ENCODE assay signal across 11 cellular contexts in the genomic region with DNA sequence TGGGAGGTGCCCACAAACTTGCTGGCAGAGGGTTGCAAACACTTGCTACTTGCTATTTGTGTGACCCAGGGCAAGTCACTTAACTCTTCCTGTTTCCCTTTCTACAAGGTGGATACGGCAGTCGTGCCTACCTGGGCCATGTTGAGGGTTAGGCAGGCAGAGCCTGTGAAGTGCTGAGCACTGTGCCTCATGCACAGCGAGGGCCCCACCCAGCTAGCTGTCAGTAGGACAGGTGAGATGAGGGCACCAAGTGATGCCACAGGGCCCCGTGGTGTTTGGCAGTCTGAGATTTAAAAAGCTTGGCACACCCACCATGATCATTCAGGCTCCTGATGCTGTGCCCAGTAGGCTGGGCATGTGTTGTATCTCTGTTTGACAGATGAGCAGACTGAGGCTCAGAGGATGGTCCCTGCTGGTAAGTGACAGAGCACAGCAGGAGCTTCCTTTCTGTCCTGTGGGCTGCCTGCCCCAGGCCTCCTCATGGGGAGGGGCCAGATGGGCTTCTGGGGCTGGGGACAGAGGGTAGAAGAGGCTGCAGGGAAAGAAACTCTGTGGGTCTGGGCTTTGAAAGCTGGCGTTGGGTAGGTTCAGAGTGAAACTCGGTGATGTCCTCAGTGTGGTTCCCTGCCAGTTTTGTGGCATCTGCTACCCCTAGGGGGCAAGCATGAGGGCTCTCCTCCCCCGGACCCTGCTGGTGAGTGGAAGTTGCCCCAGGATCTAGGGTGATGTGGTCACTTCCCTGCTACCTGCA. TPM values are rescaled to one million over a fixed set of nuclear protein-coding genes. Genes with fewer than 3 reads are reported as not detected.
A peak's percentile ranks its signal among the peaks of the same experiment; 100 is the strongest.
DNase-seq lines count a peak whose midpoint lies in the region; ATAC-seq and TF ChIP-seq lines count a peak whose summit lies in the region.
"Had no signal": no experiment of that assay in that cellular context is flagged by ENCODE, and none has a peak within 500 bp of the region (broad histone marks: within the 10 kb centered on the region; RNA-seq: fewer than 3 reads in every experiment).

No MANE protein-coding gene starts in this region.

- ATAC-seq in GM23338 (peak; percentile 70), RWPE2 (ENCODE audit: low read depth) (peak; percentile 38; the same call in 1 of the 3 replicates), HG03469 (IDR thresholded peaks at IDR 0.05; ENCODE audit: unreplicated experiment) (no peak), HG02885 (IDR thresholded peaks at IDR 0.05; ENCODE audit: poor library complexity, unreplicated experiment) (no peak)

- peak overlapping the region; percentile 41 for H3K27ac Mint-ChIP-seq in GM23338

- H3K36me3 ChIP-seq in GM23338 (ENCODE audit: insufficient read depth): no peaks in the 10 kb centered on the region
- no peaks in the 10 kb centered on the region for H3K36me3 ChIP-seq in RWPE2 (ENCODE audit: low read depth)
- no peaks in the 10 kb centered on the region for H3K36me3 ChIP-seq in left ventricle myocardium inferior
- H3K36me3 ChIP-seq in testis (ENCODE audit: low read depth, missing control alignments): no peaks in the 10 kb centered on the region
- H3K36me3 ChIP-seq: tibial artery had no signal

- H3K27me3 Mint-ChIP-seq in GM23338 (ENCODE audit: insufficient read depth, low read depth, poor library complexity): peaks cover 14% of the 10 kb centered on the region

- no peaks in the 10 kb centered on the region for H3K9me3 Mint-ChIP-seq in GM23338

- H3K79me2 ChIP-seq in GM23338 (replicated peaks; ENCODE audit: insufficient read depth): no peaks in the 10 kb centered on the region

- H3K4me3 ChIP-seq in GM23338: peak overlapping the region; percentile 18; the same call in 1 of the 2 replicates
- no peak overlapping the region for H3K4me3 ChIP-seq in RWPE2 (ENCODE audit: severe bottlenecking)
- no peak overlapping the region for H3K4me3 ChIP-seq in left ventricle myocardium inferior
- no peak overlapping the region for H3K4me3 ChIP-seq in testis
- H3K4me3 ChIP-seq: tibial artery had no signal

- H3K27me3 ChIP-seq in GM23338 (ENCODE audit: insufficient read depth) (no peaks in the 10 kb centered on the region), RWPE2 (ENCODE audit: insufficient read depth, poor library complexity, severe bottlenecking) (no peaks in the 10 kb centered on the region), left ventricle myocardium inferior (ENCODE audit: low read depth) (no peaks in the 10 kb centered on the region), testis (no peaks in the 10 kb centered on the region)
- H3K27me3 ChIP-seq: tibial artery had no signal

- no peak overlapping the region for H2AFZ ChIP-seq in GM23338

- H3K9me3 ChIP-seq in RWPE2 (ENCODE audit: severe bottlenecking): no peaks in the 10 kb centered on the region
- no peaks in the 10 kb centered on the region for H3K9me3 ChIP-seq in left ventricle myocardium inferior (replicated peaks)
- H3K9me3 ChIP-seq in testis: no peaks in the 10 kb centered on the region
- H3K9me3 ChIP-seq: tibial artery had no signal

- H3K4me1 Mint-ChIP-seq in GM23338: peaks cover 55% of the 10 kb centered on the region

- no peaks in the 10 kb centered on the region for H3K9me2 ChIP-seq in GM23338 (ENCODE audit: insufficient read depth)

- H4K20me1 ChIP-seq in GM23338 (replicated peaks; ENCODE audit: insufficient read depth): no peaks in the 10 kb centered on the region

- no peaks in the 10 kb centered on the region for H3K36me3 Mint-ChIP-seq in GM23338 (ENCODE audit: low read depth)

- WGBS in testis, 2 donors: 80 to 97% methylated on average over 7 of the region's 7 CpGs

- peak; percentile 10 for TF ChIP-seq CTCF in AG09319 (IDR thresholded peaks at IDR 0.05; ENCODE audit: low read depth, low read length)
- TF ChIP-seq CTCF in GM23338 (conservative IDR thresholded peaks at IDR 0.05; ENCODE audit: low read depth in 2 of 2): peak; percentile 39 to 50
- peak; percentile 9 for TF ChIP-seq CTCF in RWPE2 (IDR thresholded peaks at IDR 0.05; ENCODE audit: poor library complexity, severe bottlenecking)
- peak; percentile 31 for TF ChIP-seq CTCF in left ventricle myocardium inferior (IDR thresholded peaks at IDR 0.05; ENCODE audit: borderline replicate concordance)
- TF ChIP-seq CTCF in testis (IDR thresholded peaks at IDR 0.05): no peak

- H3F3A ChIP-seq in GM23338 (replicated peaks; ENCODE audit: low read depth): peaks cover 16% of the 10 kb centered on the region; the same call in 1 of the 2 replicates

- peak overlapping the region; percentile 52 for H3K4me3 Mint-ChIP-seq in GM23338

- peak overlapping the region; percentile 66 for H3K4me2 ChIP-seq in GM23338

- no peak for TF ChIP-seq POLR2A in testis (IDR thresholded peaks at IDR 0.05)

- intact Hi-C loops in left ventricle myocardium inferior (cut with micrococcal nuclease): no loop called here
- intact Hi-C loops in testis (cut with DNase I; ENCODE audit: low total_unique reads): no loop called here

- H3K27ac ChIP-seq in GM23338 (ENCODE audit: low read depth) (no peak overlapping the region), RWPE2 (ENCODE audit: poor library complexity, severe bottlenecking) (no peak overlapping the region), left ventricle myocardium inferior (replicated peaks) (peak overlapping the region; percentile 61), testis (no peak overlapping the region)
- H3K27ac ChIP-seq: tibial artery had no signal

- DNase-seq in AG09319 (ENCODE audit: extremely low read depth, low read depth): no peak
- peak; percentile 58 for DNase-seq in GM23338 (ENCODE audit: low spot score)
- no peak for DNase-seq in RWPE2 (ENCODE audit: low spot score)
- DNase-seq in left ventricle myocardium inferior: no peak
- no peak for DNase-seq in COR-L47 (lab: John Stamatoyannopoulos, UW)
- no peak for DNase-seq in testis
- DNase-seq: DMS79, NCI-H1436 treated with DMSO at 0.1 percent for 48 hours had no signal

- H3K4me1 ChIP-seq in GM23338 (ENCODE audit: insufficient read depth) (peaks cover 34% of the 10 kb centered on the region), RWPE2 (ENCODE audit: insufficient read depth, poor library complexity, severe bottlenecking) (no peaks in the 10 kb centered on the region), left ventricle myocardium inferior (peaks cover 80% of the 10 kb centered on the region), testis (peaks cover 5% of the 10 kb centered on the region)

TF ChIP-seq in GM23338, 12 proteins besides CTCF, POLR2A, EP300 and RAD21 (continues in another document):
- TF ChIP-seq ZNF114 (CRISPR knock-in tag; IDR thresholded peaks at IDR 0.05) (no peak), POLR2AphosphoS5 (IDR thresholded peaks at IDR 0.05; ENCODE audit: low read depth) (no peak)

RNA-seq across cellular contexts. Expression of a gene that starts 59.3 kb away (rescaled TPM):
- 10.6 and 12.0 TPM in 2 replicates for total RNA-seq in GM23338 (2014; rRNA removed; shearing (Covaris generic))
- 5.8 and 6.0 TPM in 2 replicates for polyA plus RNA-seq in GM23338 (2016; fragmentation: Nextera tagmentation; extraction: Ambion mirVana)
- 129 TPM for total RNA-seq in left ventricle myocardium inferior
- total RNA-seq in testis: 1 to 10 TPM; 2.1 to 5.0 TPM
- polyA plus RNA-seq in testis (ENCODE audit: insufficient read depth, low read depth, low replicate concordance): 11.1 TPM

Comparison
In these comparisons a context has a peak if more than half of its experiments do, and no peak if none do; other contexts are left out.
1. CTCF ChIP-seq: peak in AG09319 (single experiment), GM23338 (2 of 2), RWPE2 (single experiment) and left ventricle myocardium inferior (single experiment); none in testis (0 of 3).
2. ATAC-seq: peak in GM23338 (single experiment) and RWPE2 (single experiment); none in HG03469 (single experiment) and HG02885 (single experiment).
3. RNA of a gene that starts 59.3 kb away (total RNA-seq): 129 TPM in left ventricle myocardium inferior (single experiment); 10.6 to 12.0 TPM in GM23338 and 2.1 to 5.0 TPM in testis; every median in the first group is over 10 times any median in the second.